Comparison of ENCODE assay signal across 19 cellular contexts in the genomic region with DNA sequence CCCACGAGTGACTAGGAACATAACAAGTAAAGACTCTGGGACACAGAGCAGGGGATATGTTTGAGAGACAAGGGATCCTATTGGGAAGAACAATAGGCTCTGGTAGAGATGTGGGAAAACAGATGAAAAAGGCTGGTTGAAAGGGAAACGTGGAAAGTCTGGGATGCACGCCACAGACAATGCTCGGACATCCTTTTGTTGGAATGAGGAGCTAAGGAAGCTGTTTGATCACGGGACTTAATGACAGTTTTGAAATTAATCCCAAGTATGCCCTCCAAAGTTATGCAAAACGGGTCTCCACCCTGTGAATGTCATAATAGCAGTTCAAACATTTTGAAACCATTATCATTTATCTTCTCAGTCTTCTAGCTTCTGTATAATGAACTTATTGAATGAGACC. TPM values are rescaled to one million over a fixed set of nuclear protein-coding genes. Genes with fewer than 3 reads are reported as not detected.
"Had no signal": no experiment of that assay in that cellular context is flagged by ENCODE, and none has a peak within 500 bp of the region (broad histone marks: within the 10 kb centered on the region; RNA-seq: fewer than 3 reads in every experiment).

No MANE protein-coding gene starts in this region.

- H3K9me3 ChIP-seq: colonic mucosa, esophagus muscularis mucosa, gastrocnemius medialis, lower lobe of right lung, mucosa of descending colon had no signal

- DNase-seq: cortex of kidney; dorsolateral prefrontal cortex; effector CD4-positive, alpha-beta T cell; effector memory CD4-positive, alpha-beta T cell; foreskin fibroblast; foreskin melanocyte; gastrocnemius medialis; glutamatergic neuron; heart right ventricle; hippocampal formation; left cardiac atrium; left ventricle myocardium superior; lower lobe of right lung; mesenchymal stem cell; mucosa of descending colon; naive thymus-derived CD4-positive, alpha-beta T cell had no signal

- ATAC-seq: gastrocnemius medialis; heart right ventricle; left cardiac atrium; left lobe of liver; left ventricle myocardium superior; lower lobe of right lung; mucosa of descending colon; naive thymus-derived CD4-positive, alpha-beta T cell had no signal

- H3K27me3 ChIP-seq: colonic mucosa, esophagus muscularis mucosa had no signal

- H3K27ac ChIP-seq: colonic mucosa, dorsolateral prefrontal cortex, esophagus muscularis mucosa, gastrocnemius medialis, heart right ventricle, lower lobe of right lung had no signal

- H3K36me3 ChIP-seq: colonic mucosa had no signal

- H3K4me1 ChIP-seq: colonic mucosa, gastrocnemius medialis had no signal

- H3K4me3 ChIP-seq: colonic mucosa, dorsolateral prefrontal cortex, esophagus muscularis mucosa, gastrocnemius medialis, heart right ventricle, lower lobe of right lung, mucosa of descending colon had no signal

RNA-seq across cellular contexts. Expression of gene ANO2, which starts 31.7 kb away (rescaled TPM):
- total RNA-seq: naive thymus-derived CD4-positive, alpha-beta T cell had no signal
- polyA plus RNA-seq: naive thymus-derived CD4-positive, alpha-beta T cell had no signal
